ENCODE assay signal across 8 cellular contexts in genomic region chr2:88692187-88692586, GRCh38. TPM values are rescaled to one million over a fixed set of nuclear protein-coding genes. Genes with fewer than 3 reads are reported as not detected.
DNase-seq lines count a peak whose midpoint lies in the region; ATAC-seq, FAIRE-seq and TF ChIP-seq lines count a peak whose summit lies in the region.

No MANE protein-coding gene starts in this region.

- no peak for TF ChIP-seq RAD21 in SK-N-SH (IDR thresholded peaks at IDR 0.05; ENCODE audit: low read length)
- no peak for TF ChIP-seq RAD21 in K562 (CRISPR knock-in tag; conservative IDR thresholded peaks at IDR 0.05 in 1 of 2, IDR thresholded peaks at IDR 0.05 in 1 of 2)

- H3K27ac ChIP-seq in AG04450 (ENCODE audit: low read depth, low read length) (peak overlapping the region; percentile 80), SK-N-SH (ENCODE audit: low read depth in 2 of 2, low read length in 1 of 2) (peak overlapping the region in 1 of 2 experiments; percentile 40; a peak in 1 of 4 replicates), K562 (ENCODE audit: extremely low read depth, low read depth, low read length) (peak overlapping the region; percentile 67), kidney (ENCODE audit: low read depth in 2 of 2, low read length in 2 of 2) (peak overlapping the region; percentile 10 to 20)

- H3K9me3 ChIP-seq in AG04450 (ENCODE audit: control insufficient read depth, insufficient read depth, low read length), result peaks cover 3% of the 10 kb centered on the region; the same call in 1 of the 2 replicates
- H3K9me3 ChIP-seq in SK-N-SH, result no peaks in the 10 kb centered on the region
- no peaks in the 10 kb centered on the region for H3K9me3 ChIP-seq in K562 (replicated peaks; ENCODE audit: control insufficient read depth, insufficient read depth, low read depth, low read length)
- H3K9me3 ChIP-seq in kidney (ENCODE audit: control insufficient read depth in 1 of 2, low read length in 2 of 2), result no peaks in the 10 kb centered on the region

- H3K4me1 ChIP-seq in SK-N-SH (ENCODE audit: control insufficient read depth in 1 of 2, insufficient read depth in 2 of 2, low read depth in 1 of 2, low read length in 1 of 2), result peaks cover 0 to 19% of the 10 kb centered on the region in 2 experiments; a peak in 2 of 4 replicates
- H3K4me1 ChIP-seq in K562 (replicated peaks in 1 of 2; ENCODE audit: control insufficient read depth in 2 of 2, insufficient read depth in 2 of 2, low read length in 2 of 2), result peaks cover 5 to 12% of the 10 kb centered on the region in 2 experiments; a peak in 4 of 5 replicates
- peaks cover 6 to 9% of the 10 kb centered on the region in 2 donors for H3K4me1 ChIP-seq in kidney (ENCODE audit: control insufficient read depth in 1 of 2, insufficient read depth in 1 of 2, low read depth in 1 of 2, low read length in 2 of 2)

- intact Hi-C loops in K562 (cut with micrococcal nuclease), result loop anchor here (2.0 to 10.0 kb wide), 2 partner anchors 19 to 437 kb away; no protein-coding TSS in a partner anchor
- intact Hi-C loops in kidney (cut with DNase I), result no loop called here

- no peak for TF ChIP-seq POLR2A in H54 (IDR thresholded peaks at IDR 0.05; ENCODE audit: low read depth, low read length)
- no peak for TF ChIP-seq POLR2A in K562 (conservative IDR thresholded peaks at IDR 0.05)

- DNase-seq in AG04450 (ENCODE audit: low read depth, low spot score) (no peak), H54 (ENCODE audit: insufficient read length, low spot score) (peak; percentile 10), SK-N-SH (peak; percentile 33), K562 (ENCODE audit: extremely low read depth in 1 of 4, low spot score in 3 of 4) (peak; percentile 20 to 59 (median 34)), kidney (no peak), ecto neural progenitor cell (ENCODE audit: low spot score) (no peak)
- DNase-seq in stimulated activated CD4-positive, alpha-beta T cell treated with anti-CD3 and anti-CD28 coated beads, Interleukin-4, amount 100 ng/mL, for 48 hours (ENCODE audit: low read depth in 2 of 2), result peak; percentile 11 to 19

- no peaks in the 10 kb centered on the region for H3K9me2 ChIP-seq in SK-N-SH

- H3K4me3 ChIP-seq in AG04450 (ENCODE audit: low read depth, low read length), result peak overlapping the region; percentile 90
- H3K4me3 ChIP-seq in SK-N-SH (ENCODE audit: low read depth in 2 of 2, low read length in 1 of 2), result peak overlapping the region; percentile 82 to 97
- peak overlapping the region; percentile 80 for H3K4me3 ChIP-seq in K562
- peak overlapping the region; percentile 71 to 82 for H3K4me3 ChIP-seq in kidney (ENCODE audit: low read length in 2 of 2)

- peak overlapping the region; percentile 67 for H3K9ac ChIP-seq in SK-N-SH
- peak overlapping the region; percentile 78 to 89 for H3K9ac ChIP-seq in K562 (ENCODE audit: insufficient read depth in 1 of 2, low read depth in 2 of 2, low read length in 2 of 2)
- peak overlapping the region; percentile 55 to 65 for H3K9ac ChIP-seq in kidney (ENCODE audit: low read length in 2 of 2)

- in situ Hi-C loops in K562 (cut with MboI), result no loop called here

- WGBS in SK-N-SH (ENCODE audit: low lambda C conversion rate), result 0% methylated on average over 9 of the region's 11 CpGs
- WGBS in K562 (ENCODE audit: insufficient coverage, low coverage, missing lambda C conversion rate), result under 1% methylated on average over 11 of the region's 11 CpGs

- TF ChIP-seq CTCF in AG04450 (IDR thresholded peaks at IDR 0.05; ENCODE audit: low read depth, low read length) (no peak), SK-N-SH (IDR thresholded peaks at IDR 0.05) (no peak), K562 (IDR thresholded peaks at IDR 0.05 in 2 of 3, conservative IDR thresholded peaks at IDR 0.05 in 1 of 3; ENCODE audit: insufficient read depth in 2 of 3, low read depth in 1 of 3, low read length in 3 of 3) (no peak), kidney (IDR thresholded peaks at IDR 0.05; ENCODE audit: borderline replicate concordance, extremely low read depth, insufficient read depth) (no peak)

- peaks cover 58% of the 10 kb centered on the region for H3K79me2 ChIP-seq in SK-N-SH (ENCODE audit: insufficient read depth)
- H3K79me2 ChIP-seq in K562 (ENCODE audit: control insufficient read depth, insufficient read depth, low read length), result peaks cover 77% of the 10 kb centered on the region

- H3F3A ChIP-seq in SK-N-SH (replicated peaks; ENCODE audit: insufficient read depth), result no peaks in the 10 kb centered on the region

- H3K27me3 ChIP-seq in AG04450 (ENCODE audit: control insufficient read depth, insufficient read depth, low read length) (no peaks in the 10 kb centered on the region), SK-N-SH (ENCODE audit: insufficient read depth) (no peaks in the 10 kb centered on the region), K562 (ENCODE audit: control insufficient read depth in 2 of 2, insufficient read depth in 2 of 2, low read length in 2 of 2) (no peaks in the 10 kb centered on the region)

- H3K4me2 ChIP-seq in SK-N-SH, result peak overlapping the region; percentile 86
- H3K4me2 ChIP-seq in K562 (ENCODE audit: insufficient read depth, low read length), result peak overlapping the region; percentile 94

- H2AFZ ChIP-seq in SK-N-SH (ENCODE audit: low read depth) (peak overlapping the region; percentile 94), K562 (ENCODE audit: low read depth, low read length) (peak overlapping the region; percentile 87)

- H3K36me3 ChIP-seq in SK-N-SH (replicated peaks in 1 of 2; ENCODE audit: control insufficient read depth in 1 of 2, insufficient read depth in 2 of 2, low read length in 1 of 2) (no peaks in the 10 kb centered on the region), K562 (ENCODE audit: control insufficient read depth, insufficient read depth, low read length) (peaks cover 9% of the 10 kb centered on the region; the same call in 2 of the 3 replicates), kidney (ENCODE audit: control insufficient read depth in 1 of 2, insufficient read depth in 2 of 2, low read length in 2 of 2) (no peaks in the 10 kb centered on the region)

- no peaks in the 10 kb centered on the region for H4K20me1 ChIP-seq in SK-N-SH (ENCODE audit: insufficient read depth)
- H4K20me1 ChIP-seq in K562 (replicated peaks; ENCODE audit: control insufficient read depth, insufficient read depth, low read length), result no peaks in the 10 kb centered on the region

- FAIRE-seq in H54 (lab: Jason Lieb, UNC) (no peak), K562 (lab: Jason Lieb, UNC) (no peak), kidney (lab: Jason Lieb, UNC) (no peak)

- peak; percentile 21 for ATAC-seq in K562
- no peak for ATAC-seq in HG02870 (IDR thresholded peaks at IDR 0.05; ENCODE audit: unreplicated experiment)

- TF ChIP-seq EP300 in SK-N-SH (IDR thresholded peaks at IDR 0.05; ENCODE audit: borderline replicate concordance in 1 of 2, low read depth in 1 of 2, low read length in 1 of 2) (no peak), K562 (IDR thresholded peaks at IDR 0.05; ENCODE audit: low read length) (no peak)

- BruUV-seq in K562 (replicated peaks; lab: Mats Ljungman, UMichigan), result TSS peak; percentile 40

- no peaks in the 10 kb centered on the region for H3K9me1 ChIP-seq in K562 (ENCODE audit: control insufficient read depth, insufficient read depth, low read length)

- CTCF ChIA-PET in AG04450 (lab: Charles Lee) (interaction anchor here (0.6 to 4.2 kb wide), 11 partner anchors 9 to 637 kb away, joined by 3 to 33 read pairs (median 4); no protein-coding TSS in a partner anchor), SK-N-SH (lab: Yijun Ruan, JAX) (interaction anchor here (0.6 to 2.5 kb wide), 11 partner anchors 8 to 103 kb away, joined by 3 to 14 read pairs (median 4); no protein-coding TSS in a partner anchor), K562 (lab: Yijun Ruan, JAX; ENCODE audit: low intra/inter-chr PET ratio) (no interaction called here)

- POLR2A ChIA-PET in AG04450 (lab: Yijun Ruan, JAX) (interaction anchor here (0.7 kb wide), 1 partner anchor 92 kb away, joined by 3 read pairs; no protein-coding TSS in a partner anchor), SK-N-SH (lab: Yijun Ruan, JAX) (no interaction called here), K562 (lab: Yijun Ruan, JAX) (interaction anchor here (0.6 to 1.4 kb wide), 3 partner anchors 11 to 65 kb away, joined by 3 to 6 read pairs (median 3); partner anchors contain the start of gene EIF2AK3)

TF ChIP-seq in SK-N-SH, 30 proteins besides CTCF, POLR2A, EP300 and RAD21 (continues in another document):
- TF ChIP-seq MXI1 (IDR thresholded peaks at IDR 0.05; ENCODE audit: low read depth, low read length), result no peak
- TF ChIP-seq NRF1 (IDR thresholded peaks at IDR 0.05; ENCODE audit: low read depth, low read length), result no peak
- TF ChIP-seq MEF2A (IDR thresholded peaks at IDR 0.05; ENCODE audit: borderline replicate concordance, low read depth), result no peak

TF ChIP-seq in K562, 482 proteins besides CTCF, POLR2A, EP300 and RAD21 (continues in another document):
- TF ChIP-seq SIN3A (IDR thresholded peaks at IDR 0.05; ENCODE audit: borderline replicate concordance in 2 of 2, control insufficient read depth in 1 of 2, low read depth in 2 of 2, low read length in 2 of 2) (0 out of 4 replicates have a peak, but pooled peaks of 1 of the 2 experiments have one; percentile 32), ELF1 (tag; IDR thresholded peaks at IDR 0.05) (peak; percentile 52; the same call in 1 of the 2 replicates)

RNA-seq across cellular contexts. Expression of gene RPIA, which starts 0.7 kb away (rescaled TPM):
- polyA plus RNA-seq in AG04450 (2011; rRNA removed) (9.4 and 10.9 TPM in 2 replicates), SK-N-SH (2012; rRNA removed) (16.0 and 17.4 TPM in 2 replicates), K562 (2011; rRNA removed) (17.4 and 30.2 TPM in 2 replicates), K562 (2014; fragmentation: Illumina TruSeq; extraction: Trizol) (37.2 and 37.4 TPM in 2 replicates), K562 (2014; fragmentation: Nextera tagmentation; extraction: Ambion mirVana) (10 to 100 TPM in 1 of 2 experiments, 1 to 10 TPM in 1; 7.8 to 15.1 TPM), K562 (2014; rRNA removed) (36.8 and 43.3 TPM in 2 replicates), kidney (ENCODE audit: insufficient read depth, low read depth, low replicate concordance) (15.7 TPM)
- 6.3 and 6.4 TPM in 2 replicates for polyA minus RNA-seq in AG04450 (2011; rRNA and poly(A)+ RNA removed)
- polyA plus RNA-seq in SK-N-SH (2012; cell fraction: cytosol; rRNA removed), result 19.5 and 20.8 TPM in 2 replicates
- polyA plus RNA-seq in SK-N-SH (2012; cell fraction: nucleus; rRNA removed), result 6.3 and 7.3 TPM in 2 replicates
- 5.5 and 6.6 TPM in 2 replicates for total RNA-seq in K562 (2011; cell fraction: chromatin; rRNA removed; ENCODE audit: low replicate concordance)
- 7.0 and 7.8 TPM in 2 replicates for total RNA-seq in K562 (2011; cell fraction: nucleolus; rRNA removed)
- 8.7 and 10.4 TPM in 2 replicates for total RNA-seq in K562 (2011; cell fraction: nucleoplasm; rRNA removed)
- total RNA-seq in K562 (2014; rRNA removed) (10.0 and 11.3 TPM in 2 replicates), K562 (2014; rRNA removed; fragmentation: Illumina TruSeq; extraction: Trizol) (23.9 and 25.8 TPM in 2 replicates), K562 (2015; rRNA removed; fragmentation: Illumina TruSeq; extraction: Trizol) (19.9 and 22.9 TPM in 2 replicates), K562 (2021) (40.4 and 41.2 TPM in 2 replicates), kidney (11.4 TPM)
- 16.3 and 18.5 TPM in 2 replicates for polyA plus RNA-seq in K562 (2011; cell fraction: cytosol; rRNA removed)
- 8.4 and 10.7 TPM in 2 replicates for polyA plus RNA-seq in K562 (2011; cell fraction: nucleus; rRNA removed)
- polyA plus RNA-seq in K562 (2012), result 20.4 and 34.0 TPM in 2 replicates
- 23.2 and 31.5 TPM in 2 replicates for polyA minus RNA-seq in K562 (2011; rRNA and poly(A)+ RNA removed)
- 4.6 and 13.6 TPM in 2 replicates for polyA minus RNA-seq in K562 (2011; cell fraction: cytosol; rRNA and poly(A)+ RNA removed)
- 6.1 and 7.0 TPM in 2 replicates for polyA minus RNA-seq in K562 (2011; cell fraction: nucleus; rRNA and poly(A)+ RNA removed)

Comparison
In these comparisons a context has a peak if more than half of its experiments do, and no peak if none do; other contexts are left out.
1. DNase-seq: peak in H54 (single experiment), SK-N-SH (single experiment), K562 (4 of 4) and stimulated activated CD4-positive, alpha-beta T cell treated with anti-CD3 and anti-CD28 coated beads, Interleukin-4, amount 100 ng/mL, for 48 hours (2 of 2); none in AG04450 (single experiment), kidney (single experiment) and ecto neural progenitor cell (single experiment).
2. Peak in every context shown above with its lines, with median percentiles within 50 percentile points of each other: H3K4me3 ChIP-seq and H3K9ac ChIP-seq.